In the genomic region with DNA sequence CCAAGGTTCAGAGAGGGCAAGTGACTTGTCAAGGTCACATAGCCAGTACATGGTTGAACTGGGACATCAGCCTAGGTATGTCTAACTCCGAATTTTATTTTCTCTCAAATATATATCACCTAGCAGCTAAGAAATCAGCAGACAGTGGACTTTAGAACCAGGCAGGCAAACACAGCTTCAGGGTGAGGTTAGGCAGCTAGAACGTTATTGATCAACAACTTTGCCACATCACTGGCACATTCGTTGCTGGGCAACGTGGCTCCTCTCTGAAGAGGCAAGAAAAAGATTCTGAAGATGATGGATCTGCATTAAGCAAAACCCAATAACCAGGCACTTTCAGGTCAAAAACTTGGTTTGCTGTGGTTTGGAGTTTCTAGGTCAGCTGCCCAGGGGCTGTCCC, we compare ENCODE assay signal across 33 cellular contexts.
"Had no signal": no experiment of that assay in that cellular context is flagged by ENCODE, and none has a peak within 500 bp of the region (broad histone marks: within the 10 kb centered on the region; RNA-seq: fewer than 3 reads in every experiment).

No MANE protein-coding gene starts in this region.

- H3K27ac Mint-ChIP-seq: activated B cell treated with CpG ODN at 0.5 μM for 24 hours; activated CD4-positive, alpha-beta memory T cell treated with anti-CD3 and anti-CD28 coated beads, Interleukin-2, amount 10 ng/mL, durations not matched to agents 7 days and 5 days; activated CD8-positive, alpha-beta memory T cell treated with anti-CD3 and anti-CD28 coated beads, Interleukin-2, amount 10 ng/mL, durations not matched to agents 7 days and 5 days; activated naive CD4-positive, alpha-beta T cell treated with anti-CD3 and anti-CD28 coated beads, Interleukin-2, amount 50 U/mL, for 24 hours; activated naive CD8-positive, alpha-beta T cell treated with anti-CD3 and anti-CD28 coated beads, Interleukin-2, amount 10 ng/mL, durations not matched to agents 7 days and 5 days; IgD-negative memory B cell; T-helper 1 cell treated with Interleukin-12 subunit alpha and Interleukin-12 subunit beta and Interleukin-4 antibody, amounts not matched to agents 30 μg/mL and 1 μg/mL, for 36 hours had no signal

- H3K36me3 Mint-ChIP-seq: activated CD8-positive, alpha-beta memory T cell treated with anti-CD3 and anti-CD28 coated beads, Interleukin-2, amount 10 ng/mL, durations not matched to agents 7 days and 5 days; activated naive CD4-positive, alpha-beta T cell treated with anti-CD3 and anti-CD28 coated beads, Interleukin-2, amount 50 U/mL, for 24 hours; activated naive CD8-positive, alpha-beta T cell treated with anti-CD3 and anti-CD28 coated beads, Interleukin-2, amount 10 ng/mL, durations not matched to agents 7 days and 5 days; IgD-negative memory B cell had no signal

- H3K4me1 Mint-ChIP-seq: activated B cell treated with CpG ODN at 0.5 μM for 24 hours; activated CD4-positive, alpha-beta memory T cell treated with anti-CD3 and anti-CD28 coated beads, Interleukin-2, amount 10 ng/mL, durations not matched to agents 7 days and 5 days; activated CD8-positive, alpha-beta memory T cell treated with anti-CD3 and anti-CD28 coated beads, Interleukin-2, amount 10 ng/mL, durations not matched to agents 7 days and 5 days; activated naive CD4-positive, alpha-beta T cell treated with anti-CD3 and anti-CD28 coated beads, Interleukin-2, amount 50 U/mL, for 24 hours; activated naive CD8-positive, alpha-beta T cell treated with anti-CD3 and anti-CD28 coated beads, Interleukin-2, amount 10 ng/mL, durations not matched to agents 7 days and 5 days; IgD-negative memory B cell had no signal

- H3K36me3 ChIP-seq: ascending aorta, cardiac muscle cell, SJSA1 had no signal

- H3K9me2 ChIP-seq: SK-N-SH had no signal

- ATAC-seq: activated CD8-positive, alpha-beta memory T cell treated with anti-CD3 and anti-CD28 coated beads, Interleukin-2, amount 10 ng/mL, durations not matched to agents 7 days and 5 days; Panc1 had no signal

- H3K27me3 Mint-ChIP-seq: activated B cell treated with CpG ODN at 0.5 μM for 24 hours had no signal

- H3K4me3 ChIP-seq: ascending aorta, cardiac muscle cell, SJSA1 had no signal

- H3K9me3 ChIP-seq: ascending aorta, SJSA1, SK-N-SH had no signal

- H3K4me2 ChIP-seq: SK-N-SH had no signal

- DNase-seq: activated B cell treated with CpG ODN at 0.5 μM for 24 hours; activated CD4-positive, alpha-beta memory T cell treated with anti-CD3 and anti-CD28 coated beads, Interleukin-2, amount 10 ng/mL, durations not matched to agents 7 days and 5 days; activated CD4-positive, alpha-beta T cell treated with anti-CD3 and anti-CD28 coated beads for 4 hours; activated CD4-positive, CD25-positive, alpha-beta regulatory T cell treated with anti-CD3 and anti-CD28 coated beads, Interleukin-2, amount 50 U/mL, for 72 hours; activated CD8-positive, alpha-beta memory T cell treated with anti-CD3 and anti-CD28 coated beads for 24 hours; activated CD8-positive, alpha-beta memory T cell treated with anti-CD3 and anti-CD28 coated beads, Interleukin-2, amount 10 ng/mL, durations not matched to agents 7 days and 5 days; activated CD8-positive, alpha-beta memory T cell treated with anti-CD3 and anti-CD28 coated beads, Interleukin-2, amount 50 U/mL, for 48 hours; activated effector memory CD4-positive, alpha-beta T cell treated with anti-CD3 and anti-CD28 coated beads, Interleukin-2, amount 50 U/mL, for 16 hours; activated naive CD4-positive, alpha-beta T cell; activated naive CD8-positive, alpha-beta T cell treated with anti-CD3 and anti-CD28 coated beads, Interleukin-2, amount 10 ng/mL, durations not matched to agents 7 days and 5 days; activated T-cell treated with anti-CD3 and anti-CD28 coated beads, Interleukin-2, amount 50 U/mL, for 48 hours; amygdala; KBM-7; MM.1S; NCI-H1092; NCI-H1436 treated with DMSO at 0.1 percent for 48 hours; NCI-H1694 treated with DMSO at 0.1 percent for 48 hours; NCI-H2029; NCI-H2107; NCI-H2171; NCI-H510A; NCI-H526; NCI-H748 treated with DMSO at 0.1 percent for 48 hours; SHP77 treated with DMSO at 0.1 percent for 48 hours; SK-N-SH had no signal

- H3K9me3 Mint-ChIP-seq: activated B cell treated with CpG ODN at 0.5 μM for 24 hours; activated CD4-positive, alpha-beta memory T cell treated with anti-CD3 and anti-CD28 coated beads, Interleukin-2, amount 10 ng/mL, durations not matched to agents 7 days and 5 days; activated naive CD4-positive, alpha-beta T cell treated with anti-CD3 and anti-CD28 coated beads, Interleukin-2, amount 50 U/mL, for 24 hours; activated naive CD8-positive, alpha-beta T cell treated with anti-CD3 and anti-CD28 coated beads, Interleukin-2, amount 10 ng/mL, durations not matched to agents 7 days and 5 days; IgD-negative memory B cell; T-helper 1 cell treated with Interleukin-12 subunit alpha and Interleukin-12 subunit beta and Interleukin-4 antibody, amounts not matched to agents 30 μg/mL and 1 μg/mL, for 36 hours had no signal

- H3K27me3 ChIP-seq: ascending aorta, cardiac muscle cell, SJSA1 had no signal

- H3K27ac ChIP-seq: ascending aorta, cardiac muscle cell, SJSA1, VCaP had no signal

- H3K4me1 ChIP-seq: ascending aorta, SJSA1 had no signal

- H3K4me3 Mint-ChIP-seq: activated B cell treated with CpG ODN at 0.5 μM for 24 hours; activated CD4-positive, alpha-beta memory T cell treated with anti-CD3 and anti-CD28 coated beads, Interleukin-2, amount 10 ng/mL, durations not matched to agents 7 days and 5 days; activated CD8-positive, alpha-beta memory T cell treated with anti-CD3 and anti-CD28 coated beads, Interleukin-2, amount 10 ng/mL, durations not matched to agents 7 days and 5 days; activated naive CD4-positive, alpha-beta T cell treated with anti-CD3 and anti-CD28 coated beads, Interleukin-2, amount 50 U/mL, for 24 hours; activated naive CD8-positive, alpha-beta T cell treated with anti-CD3 and anti-CD28 coated beads, Interleukin-2, amount 10 ng/mL, durations not matched to agents 7 days and 5 days; IgD-negative memory B cell; T-helper 1 cell treated with Interleukin-12 subunit alpha and Interleukin-12 subunit beta and Interleukin-4 antibody, amounts not matched to agents 30 μg/mL and 1 μg/mL, for 36 hours had no signal

- H3K9ac ChIP-seq: SK-N-SH had no signal
